ENCODE assay signal across 15 cellular contexts in genomic region chr10:133527779-133528271, GRCh38. TPM values are rescaled to one million over a fixed set of nuclear protein-coding genes. Genes with fewer than 3 reads are reported as not detected.
A peak's percentile ranks its signal among the peaks of the same experiment; 100 is the strongest.
DNase-seq lines count a peak whose midpoint lies in the region; ATAC-seq and TF ChIP-seq lines count a peak whose summit lies in the region.
"Had no signal": no experiment of that assay in that cellular context is flagged by ENCODE, and none has a peak within 500 bp of the region (broad histone marks: within the 10 kb centered on the region; RNA-seq: fewer than 3 reads in every experiment).

No MANE protein-coding gene starts in this region.

- no peak overlapping the region for H3K27ac Mint-ChIP-seq in Calu3 (ENCODE audit: unreplicated experiment)
- H3K27ac Mint-ChIP-seq: activated CD4-positive, alpha-beta T cell treated with anti-CD3 and anti-CD28 coated beads, Interleukin-2, amount 10 ng/mL, durations not matched to agents 7 days and 5 days had no signal

- peaks cover 22% of the 10 kb centered on the region for H3K36me3 Mint-ChIP-seq in Calu3 (ENCODE audit: insufficient read depth, unreplicated experiment)

- H3K9me3 ChIP-seq in psoas muscle: peaks cover 11% of the 10 kb centered on the region

- H3K4me1 Mint-ChIP-seq in Calu3 (ENCODE audit: low read depth, unreplicated experiment): peaks cover 12% of the 10 kb centered on the region

- intact Hi-C loops in Calu3 (cut with micrococcal nuclease; ENCODE audit: unreplicated experiment): no loop called here
- intact Hi-C loops in psoas muscle (cut with DNase I): no loop called here

- H3K27me3 ChIP-seq in psoas muscle (ENCODE audit: insufficient read depth in 3 of 3, low read length in 2 of 3): peaks cover 0 to 45% (median 16%) of the 10 kb centered on the region in 3 donors

- no peaks in the 10 kb centered on the region for H3K4me1 ChIP-seq in psoas muscle

- CTCF ChIA-PET in Calu3 (lab: Charles Lee): no interaction called here

- no peak overlapping the region for H3K27ac ChIP-seq in psoas muscle

- no peaks in the 10 kb centered on the region for H3K36me3 ChIP-seq in psoas muscle (ENCODE audit: insufficient read depth in 1 of 2, low read depth in 1 of 2)

- H3K9me3 Mint-ChIP-seq in Calu3 (ENCODE audit: low read depth, unreplicated experiment): no peaks in the 10 kb centered on the region

- no peaks in the 10 kb centered on the region for H3K27me3 Mint-ChIP-seq in Calu3 (ENCODE audit: unreplicated experiment)

- no TSS peak for BruUV-seq in Calu3 (replicated peaks; lab: Mats Ljungman, UMichigan)

- H3K4me3 Mint-ChIP-seq in Calu3 (ENCODE audit: low read depth, unreplicated experiment): peak overlapping the region; percentile 71
- H3K4me3 Mint-ChIP-seq: activated CD4-positive, alpha-beta T cell treated with anti-CD3 and anti-CD28 coated beads, Interleukin-2, amount 10 ng/mL, durations not matched to agents 7 days and 5 days had no signal

- DNase-seq in Calu3: no peak
- DNase-seq in NCI-H526 treated with DMSO at 0.1 percent for 48 hours (lab: John Stamatoyannopoulos, UW): peak; percentile 5
- DNase-seq in fibroblast of villous mesenchyme (ENCODE audit: low read depth): no peak
- DNase-seq in psoas muscle: no peak
- no peak for DNase-seq in NOMO-1 (lab: John Stamatoyannopoulos, UW; ENCODE audit: unreplicated experiment in 2 of 2)
- DNase-seq in GM20000 (ENCODE audit: low spot score): no peak
- DNase-seq in NCI-H82 (lab: John Stamatoyannopoulos, UW): no peak
- no peak for DNase-seq in dedifferentiated amniotic fluid mesenchymal stem cell (ENCODE audit: extremely low spot score)
- DNase-seq: activated CD4-positive, alpha-beta T cell treated with anti-CD3 and anti-CD28 coated beads, Interleukin-2, amount 10 ng/mL, durations not matched to agents 7 days and 5 days; midbrain; NCI-H1105; NCI-H524; stimulated activated naive CD8-positive, alpha-beta T cell treated with anti-CD3 and anti-CD28 coated beads, Interleukin-15, Interleukin-2, amounts not matched to agents 100 U/mL and 50 U/mL, for 24 hours; T-helper 9 cell had no signal

- H3K4me3 ChIP-seq in fibroblast of villous mesenchyme (ENCODE audit: low read depth, low read length) (peak overlapping the region; percentile 15), psoas muscle (peak overlapping the region; percentile 50)

- 4 to 12% (median 7%) methylated on average over 50 of the region's 50 CpGs for WGBS in psoas muscle, 3 donors

- peak in 1 of 4 donors; percentile 10 for ATAC-seq in psoas muscle

- TF ChIP-seq CTCF in Calu3 (IDR thresholded peaks at IDR 0.05; ENCODE audit: unreplicated experiment) (no peak), fibroblast of villous mesenchyme (IDR thresholded peaks at IDR 0.05; ENCODE audit: insufficient read depth, low read depth, low read length) (no peak), psoas muscle (IDR thresholded peaks at IDR 0.05) (no peak), GM20000 (IDR thresholded peaks at IDR 0.05; ENCODE audit: extremely low read depth, missing control alignments) (no peak)

RNA-seq across cellular contexts. Expression of gene CYP2E1, which starts 0.7 kb away (rescaled TPM):
- total RNA-seq in Calu3 (2022) (1.7 and 3.5 TPM in 2 replicates), fibroblast of villous mesenchyme (1.3 and 1.6 TPM in 2 replicates), psoas muscle (1 to 10 TPM in 3 of 4 donors, under 1 TPM in 1; 0.57 to 3.0 (median 1.8) TPM)
- polyA plus RNA-seq in psoas muscle: 1 to 10 TPM in 1 of 3 donors, under 1 TPM in 2; 0.25 to 1.3 (median 0.41) TPM

RNA-seq across cellular contexts. Expression of gene SYCE1, which starts 37.6 kb away (rescaled TPM):
- not detected in 2 replicates for total RNA-seq in Calu3 (2022)
- 1.3 and 1.6 TPM in 2 replicates for total RNA-seq in fibroblast of villous mesenchyme
- under 1 TPM in 2 of 4 donors, not detected in 2; 0.38 to 0.47 TPM for total RNA-seq in psoas muscle
- polyA plus RNA-seq in psoas muscle: under 1 TPM; 0.08 to 0.68 (median 0.30) TPM
- total RNA-seq: epithelial cell of proximal tubule had no signal
